31 cellular contexts compared by ENCODE assay signal in the genomic region with DNA sequence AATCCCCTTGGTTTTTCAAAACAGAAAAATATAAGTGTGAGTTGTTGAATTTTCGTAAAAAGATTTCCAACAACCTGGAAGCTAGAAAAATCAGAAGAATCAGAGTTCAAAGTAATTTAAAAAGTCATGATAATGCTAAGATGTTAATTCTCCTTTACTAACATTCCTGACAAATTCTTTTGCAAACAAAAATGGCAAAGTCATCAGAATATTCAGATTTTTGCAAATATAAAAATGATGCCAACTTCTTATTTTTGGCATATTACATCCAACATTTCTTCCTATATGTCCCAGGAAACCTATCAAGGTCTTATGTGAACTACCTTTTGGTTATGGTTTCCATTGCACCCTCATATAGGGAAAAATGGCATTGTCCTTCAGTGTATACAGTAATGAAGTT.
"Had no signal": no experiment of that assay in that cellular context is flagged by ENCODE, and none has a peak within 500 bp of the region (broad histone marks: within the 10 kb centered on the region; RNA-seq: fewer than 3 reads in every experiment).

No MANE protein-coding gene starts in this region.

- H3K36me3 ChIP-seq: adrenal gland, brain microvascular endothelial cell, breast epithelium had no signal

- H3K9me3 ChIP-seq: adrenal gland, body of pancreas, breast epithelium had no signal

- FAIRE-seq: astrocyte had no signal

- H3K4me3 ChIP-seq: adrenal gland, body of pancreas, breast epithelium had no signal

- H3K27me3 ChIP-seq: adrenal gland, body of pancreas, brain microvascular endothelial cell, breast epithelium had no signal

- DNase-seq: activated B cell treated with CpG ODN at 0.5 μM for 24 hours; activated CD4-positive, alpha-beta memory T cell treated with anti-CD3 and anti-CD28 coated beads, Interleukin-2, amount 10 ng/mL, durations not matched to agents 7 days and 5 days; activated CD4-positive, alpha-beta T cell treated with anti-CD3 and anti-CD28 coated beads for 48 hours; activated CD4-positive, alpha-beta T cell treated with anti-CD3 and anti-CD28 coated beads, Interleukin-2, amount 10 ng/mL, durations not matched to agents 7 days and 5 days; activated CD4-positive, alpha-beta T cell treated with anti-CD3 and anti-CD28 coated beads, Interleukin-2, amount 50 U/mL, for 48 hours; activated CD4-positive, CD25-positive, alpha-beta regulatory T cell treated with anti-CD3 and anti-CD28 coated beads, Interleukin-2, amount 50 U/mL, for 72 hours; activated CD8-positive, alpha-beta memory T cell treated with anti-CD3 and anti-CD28 coated beads for 24 hours; activated CD8-positive, alpha-beta memory T cell treated with anti-CD3 and anti-CD28 coated beads, Interleukin-2, amount 10 ng/mL, durations not matched to agents 7 days and 5 days; activated CD8-positive, alpha-beta memory T cell treated with anti-CD3 and anti-CD28 coated beads, Interleukin-2, amount 50 U/mL, for 48 hours; activated CD8-positive, alpha-beta T cell treated with anti-CD3 and anti-CD28 coated beads, Interleukin-2, amount 10 ng/mL, durations not matched to agents 7 days and 5 days; activated effector memory CD4-positive, alpha-beta T cell treated with Interleukin-2 at 50 U/mL for 16 hours; activated gamma-delta T cell; activated naive CD4-positive, alpha-beta T cell; activated naive CD4-positive, alpha-beta T cell treated with anti-CD3 and anti-CD28 coated beads for 36 hours; activated naive CD4-positive, alpha-beta T cell treated with anti-CD3 and anti-CD28 coated beads, Interleukin-2, amount 50 U/mL, for 16 hours; activated naive CD8-positive, alpha-beta T cell treated with anti-CD3 and anti-CD28 coated beads for 36 hours; activated T-cell treated with anti-CD3 and anti-CD28 coated beads, Interleukin-2, amount 50 U/mL, for 24 hours; activated T-cell treated with anti-CD3 and anti-CD28 coated beads, Interleukin-2, amount 50 U/mL, for 48 hours; adrenal gland; amniotic stem cell; aorta; body of pancreas; brain microvascular endothelial cell; central memory CD4-positive, alpha-beta T cell; T-helper 1 cell; T-helper 2 cell; T-helper 9 cell had no signal

- ATAC-seq: activated CD8-positive, alpha-beta memory T cell treated with anti-CD3 and anti-CD28 coated beads, Interleukin-2, amount 10 ng/mL, durations not matched to agents 7 days and 5 days; activated CD8-positive, alpha-beta T cell treated with anti-CD3 and anti-CD28 coated beads, Interleukin-2, amount 10 ng/mL, durations not matched to agents 7 days and 5 days; activated naive CD4-positive, alpha-beta T cell treated with anti-CD3 and anti-CD28 coated beads, Interleukin-2, amount 50 U/mL, for 72 hours; body of pancreas had no signal

- H3K27ac ChIP-seq: adrenal gland, body of pancreas, brain microvascular endothelial cell, breast epithelium, VCaP had no signal

- H3K4me1 ChIP-seq: adrenal gland, body of pancreas, breast epithelium had no signal
